2 cellular contexts compared by ENCODE assay signal in the genomic region with DNA sequence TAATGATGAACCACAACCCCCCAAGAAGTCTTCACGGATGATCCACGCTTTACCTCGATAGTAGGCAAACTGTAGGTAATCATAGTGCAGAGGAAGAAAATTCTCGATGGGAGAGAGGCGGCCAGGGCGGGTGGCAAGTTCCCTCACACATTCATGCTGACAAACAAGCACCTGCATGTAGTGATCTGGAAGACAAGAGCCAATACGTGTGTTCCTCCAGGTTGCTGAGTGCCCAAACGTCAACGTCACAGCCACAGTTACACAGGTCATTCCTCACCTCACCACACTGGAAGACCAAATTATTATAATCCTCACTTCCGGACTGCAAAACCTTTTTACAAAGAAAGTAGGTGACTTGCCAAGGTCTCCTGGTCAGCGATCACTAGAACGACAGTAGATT.
TF ChIP-seq lines count a peak whose summit lies in the region.

No MANE protein-coding gene starts in this region.

TF ChIP-seq in GM23338, 12 proteins besides CTCF, POLR2A, EP300 and RAD21 (continued from another document):
- TF ChIP-seq ZNF114 (CRISPR knock-in tag; IDR thresholded peaks at IDR 0.05) (no peak), JUNB (IDR thresholded peaks at IDR 0.05; ENCODE audit: unreplicated experiment) (no peak), EZH2 (IDR thresholded peaks at IDR 0.05; ENCODE audit: low read depth, unreplicated experiment) (no peak), CREB1 (CRISPR knock-in tag; IDR thresholded peaks at IDR 0.05; ENCODE audit: low read depth) (no peak), POLR2AphosphoS5 (IDR thresholded peaks at IDR 0.05; ENCODE audit: low read depth) (no peak), NANOG (IDR thresholded peaks at IDR 0.05; ENCODE audit: borderline replicate concordance) (no peak), ZNF331 (CRISPR knock-in tag; IDR thresholded peaks at IDR 0.05; ENCODE audit: low read depth) (no peak)
- TF ChIP-seq, protein P1, sequence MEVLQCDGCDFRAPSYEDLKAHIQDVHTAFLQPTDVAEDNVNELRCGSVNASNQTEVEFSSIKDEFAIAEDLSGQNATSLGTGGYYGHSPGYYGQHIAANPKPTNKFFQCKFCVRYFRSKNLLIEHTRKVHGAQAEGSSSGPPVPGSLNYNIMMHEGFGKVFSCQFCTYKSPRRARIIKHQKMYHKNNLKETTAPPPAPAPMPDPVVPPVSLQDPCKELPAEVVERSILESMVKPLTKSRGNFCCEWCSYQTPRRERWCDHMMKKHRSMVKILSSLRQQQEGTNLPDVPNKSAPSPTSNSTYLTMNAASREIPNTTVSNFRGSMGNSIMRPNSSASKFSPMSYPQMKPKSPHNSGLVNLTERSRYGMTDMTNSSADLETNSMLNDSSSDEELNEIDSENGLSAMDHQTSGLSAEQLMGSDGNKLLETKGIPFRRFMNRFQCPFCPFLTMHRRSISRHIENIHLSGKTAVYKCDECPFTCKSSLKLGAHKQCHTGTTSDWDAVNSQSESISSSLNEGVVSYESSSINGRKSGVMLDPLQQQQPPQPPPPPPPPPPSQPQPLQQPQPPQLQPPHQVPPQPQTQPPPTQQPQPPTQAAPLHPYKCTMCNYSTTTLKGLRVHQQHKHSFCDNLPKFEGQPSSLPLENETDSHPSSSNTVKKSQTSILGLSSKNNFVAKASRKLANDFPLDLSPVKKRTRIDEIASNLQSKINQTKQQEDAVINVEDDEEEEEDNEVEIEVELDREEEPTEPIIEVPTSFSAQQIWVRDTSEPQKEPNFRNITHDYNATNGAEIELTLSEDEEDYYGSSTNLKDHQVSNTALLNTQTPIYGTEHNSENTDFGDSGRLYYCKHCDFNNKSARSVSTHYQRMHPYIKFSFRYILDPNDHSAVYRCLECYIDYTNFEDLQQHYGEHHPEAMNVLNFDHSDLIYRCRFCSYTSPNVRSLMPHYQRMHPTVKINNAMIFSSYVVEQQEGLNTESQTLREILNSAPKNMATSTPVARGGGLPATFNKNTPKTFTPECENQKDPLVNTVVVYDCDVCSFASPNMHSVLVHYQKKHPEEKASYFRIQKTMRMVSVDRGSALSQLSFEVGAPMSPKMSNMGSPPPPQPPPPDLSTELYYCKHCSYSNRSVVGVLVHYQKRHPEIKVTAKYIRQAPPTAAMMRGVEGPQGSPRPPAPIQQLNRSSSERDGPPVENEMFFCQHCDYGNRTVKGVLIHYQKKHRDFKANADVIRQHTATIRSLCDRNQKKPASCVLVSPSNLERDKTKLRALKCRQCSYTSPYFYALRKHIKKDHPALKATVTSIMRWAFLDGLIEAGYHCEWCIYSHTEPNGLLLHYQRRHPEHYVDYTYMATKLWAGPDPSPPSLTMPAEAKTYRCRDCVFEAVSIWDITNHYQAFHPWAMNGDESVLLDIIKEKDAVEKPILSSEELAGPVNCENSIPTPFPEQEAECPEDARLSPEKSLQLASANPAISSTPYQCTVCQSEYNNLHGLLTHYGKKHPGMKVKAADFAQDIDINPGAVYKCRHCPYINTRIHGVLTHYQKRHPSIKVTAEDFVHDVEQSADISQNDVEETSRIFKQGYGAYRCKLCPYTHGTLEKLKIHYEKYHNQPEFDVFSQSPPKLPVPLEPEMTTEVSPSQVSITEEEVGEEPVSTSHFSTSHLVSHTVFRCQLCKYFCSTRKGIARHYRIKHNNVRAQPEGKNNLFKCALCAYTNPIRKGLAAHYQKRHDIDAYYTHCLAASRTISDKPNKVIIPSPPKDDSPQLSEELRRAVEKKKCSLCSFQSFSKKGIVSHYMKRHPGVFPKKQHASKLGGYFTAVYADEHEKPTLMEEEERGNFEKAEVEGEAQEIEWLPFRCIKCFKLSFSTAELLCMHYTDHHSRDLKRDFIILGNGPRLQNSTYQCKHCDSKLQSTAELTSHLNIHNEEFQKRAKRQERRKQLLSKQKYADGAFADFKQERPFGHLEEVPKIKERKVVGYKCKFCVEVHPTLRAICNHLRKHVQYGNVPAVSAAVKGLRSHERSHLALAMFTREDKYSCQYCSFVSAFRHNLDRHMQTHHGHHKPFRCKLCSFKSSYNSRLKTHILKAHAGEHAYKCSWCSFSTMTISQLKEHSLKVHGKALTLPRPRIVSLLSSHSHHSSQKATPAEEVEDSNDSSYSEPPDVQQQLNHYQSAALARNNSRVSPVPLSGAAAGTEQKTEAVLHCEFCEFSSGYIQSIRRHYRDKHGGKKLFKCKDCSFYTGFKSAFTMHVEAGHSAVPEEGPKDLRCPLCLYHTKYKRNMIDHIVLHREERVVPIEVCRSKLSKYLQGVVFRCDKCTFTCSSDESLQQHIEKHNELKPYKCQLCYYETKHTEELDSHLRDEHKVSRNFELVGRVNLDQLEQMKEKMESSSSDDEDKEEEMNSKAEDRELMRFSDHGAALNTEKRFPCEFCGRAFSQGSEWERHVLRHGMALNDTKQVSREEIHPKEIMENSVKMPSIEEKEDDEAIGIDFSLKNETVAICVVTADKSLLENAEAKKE (CRISPR knock-in tag; IDR thresholded peaks at IDR 0.05), result no peak
- TF ChIP-seq, protein P2, sequence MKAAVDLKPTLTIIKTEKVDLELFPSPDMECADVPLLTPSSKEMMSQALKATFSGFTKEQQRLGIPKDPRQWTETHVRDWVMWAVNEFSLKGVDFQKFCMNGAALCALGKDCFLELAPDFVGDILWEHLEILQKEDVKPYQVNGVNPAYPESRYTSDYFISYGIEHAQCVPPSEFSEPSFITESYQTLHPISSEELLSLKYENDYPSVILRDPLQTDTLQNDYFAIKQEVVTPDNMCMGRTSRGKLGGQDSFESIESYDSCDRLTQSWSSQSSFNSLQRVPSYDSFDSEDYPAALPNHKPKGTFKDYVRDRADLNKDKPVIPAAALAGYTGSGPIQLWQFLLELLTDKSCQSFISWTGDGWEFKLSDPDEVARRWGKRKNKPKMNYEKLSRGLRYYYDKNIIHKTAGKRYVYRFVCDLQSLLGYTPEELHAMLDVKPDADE (IDR thresholded peaks at IDR 0.05), result no peak
- TF ChIP-seq, protein P3, sequence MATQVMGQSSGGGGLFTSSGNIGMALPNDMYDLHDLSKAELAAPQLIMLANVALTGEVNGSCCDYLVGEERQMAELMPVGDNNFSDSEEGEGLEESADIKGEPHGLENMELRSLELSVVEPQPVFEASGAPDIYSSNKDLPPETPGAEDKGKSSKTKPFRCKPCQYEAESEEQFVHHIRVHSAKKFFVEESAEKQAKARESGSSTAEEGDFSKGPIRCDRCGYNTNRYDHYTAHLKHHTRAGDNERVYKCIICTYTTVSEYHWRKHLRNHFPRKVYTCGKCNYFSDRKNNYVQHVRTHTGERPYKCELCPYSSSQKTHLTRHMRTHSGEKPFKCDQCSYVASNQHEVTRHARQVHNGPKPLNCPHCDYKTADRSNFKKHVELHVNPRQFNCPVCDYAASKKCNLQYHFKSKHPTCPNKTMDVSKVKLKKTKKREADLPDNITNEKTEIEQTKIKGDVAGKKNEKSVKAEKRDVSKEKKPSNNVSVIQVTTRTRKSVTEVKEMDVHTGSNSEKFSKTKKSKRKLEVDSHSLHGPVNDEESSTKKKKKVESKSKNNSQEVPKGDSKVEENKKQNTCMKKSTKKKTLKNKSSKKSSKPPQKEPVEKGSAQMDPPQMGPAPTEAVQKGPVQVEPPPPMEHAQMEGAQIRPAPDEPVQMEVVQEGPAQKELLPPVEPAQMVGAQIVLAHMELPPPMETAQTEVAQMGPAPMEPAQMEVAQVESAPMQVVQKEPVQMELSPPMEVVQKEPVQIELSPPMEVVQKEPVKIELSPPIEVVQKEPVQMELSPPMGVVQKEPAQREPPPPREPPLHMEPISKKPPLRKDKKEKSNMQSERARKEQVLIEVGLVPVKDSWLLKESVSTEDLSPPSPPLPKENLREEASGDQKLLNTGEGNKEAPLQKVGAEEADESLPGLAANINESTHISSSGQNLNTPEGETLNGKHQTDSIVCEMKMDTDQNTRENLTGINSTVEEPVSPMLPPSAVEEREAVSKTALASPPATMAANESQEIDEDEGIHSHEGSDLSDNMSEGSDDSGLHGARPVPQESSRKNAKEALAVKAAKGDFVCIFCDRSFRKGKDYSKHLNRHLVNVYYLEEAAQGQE (IDR thresholded peaks at IDR 0.05; ENCODE audit: unreplicated experiment), result no peak

TF ChIP-seq in H1, 55 proteins besides CTCF, POLR2A, EP300 and RAD21:
- TF ChIP-seq, protein P4, sequence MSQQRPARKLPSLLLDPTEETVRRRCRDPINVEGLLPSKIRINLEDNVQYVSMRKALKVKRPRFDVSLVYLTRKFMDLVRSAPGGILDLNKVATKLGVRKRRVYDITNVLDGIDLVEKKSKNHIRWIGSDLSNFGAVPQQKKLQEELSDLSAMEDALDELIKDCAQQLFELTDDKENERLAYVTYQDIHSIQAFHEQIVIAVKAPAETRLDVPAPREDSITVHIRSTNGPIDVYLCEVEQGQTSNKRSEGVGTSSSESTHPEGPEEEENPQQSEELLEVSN (IDR thresholded peaks at IDR 0.05), result no peak
- TF ChIP-seq CBX5 (IDR thresholded peaks at IDR 0.05; ENCODE audit: low read depth, low read length), result no peak
TF ChIP-seq in H1: peak in this region for 0.
